Comparison of ENCODE assay signal across 10 cellular contexts in genomic region chr10:29691564-29692064, GRCh38. TPM values are rescaled to one million over a fixed set of nuclear protein-coding genes. Genes with fewer than 3 reads are reported as not detected.
DNase-seq lines count a peak whose midpoint lies in the region; TF ChIP-seq lines count a peak whose summit lies in the region.
"Had no signal": no experiment of that assay in that cellular context is flagged by ENCODE, and none has a peak within 500 bp of the region (broad histone marks: within the 10 kb centered on the region; RNA-seq: fewer than 3 reads in every experiment).

No MANE protein-coding gene starts in this region.

- peaks cover 29 to 96% (median 92%) of the 10 kb centered on the region in 4 donors for H3K4me1 ChIP-seq in esophagus muscularis mucosa

- DNase-seq in AG09309 (ENCODE audit: low read depth), result peak; percentile 23
- DNase-seq in NCI-H82 (lab: John Stamatoyannopoulos, UW), result peak; percentile 87
- no peak for DNase-seq in esophagus muscularis mucosa (ENCODE audit: extremely low spot score)
- DNase-seq in nephron progenitor cell, result no peak
- DNase-seq in GM20000 (ENCODE audit: low spot score), result no peak
- no peak for DNase-seq in activated CD4-positive, alpha-beta T cell treated with anti-CD3 and anti-CD28 coated beads, Interleukin-2, amount 50 U/mL, for 4 hours
- no peak for DNase-seq in NCI-H524 treated with DMSO at 0.1 percent for 48 hours (lab: John Stamatoyannopoulos, UW)
- DNase-seq in SKM-1 treated with dmso at 0.1 percent for 144 hours (lab: John Stamatoyannopoulos, UW; ENCODE audit: unreplicated experiment), result no peak
- DNase-seq: activated naive CD4-positive, alpha-beta T cell treated with Interleukin-2 at 50 U/mL for 16 hours had no signal

- TF ChIP-seq CTCF in AG09309 (IDR thresholded peaks at IDR 0.05; ENCODE audit: control insufficient read depth, insufficient read depth, low read depth, low read length, missing control alignments), result no peak
- no peak for TF ChIP-seq CTCF in esophagus muscularis mucosa (IDR thresholded peaks at IDR 0.05)
- no peak for TF ChIP-seq CTCF in nephron progenitor cell (IDR thresholded peaks at IDR 0.05)
- TF ChIP-seq CTCF in GM20000 (IDR thresholded peaks at IDR 0.05; ENCODE audit: extremely low read depth, missing control alignments), result no peak

- H3K27ac Mint-ChIP-seq in nephron progenitor cell, result peak overlapping the region; percentile 30

- intact Hi-C loops in esophagus muscularis mucosa (cut with DNase I), result no loop called here

- peak overlapping the region; percentile 74 to 89 (median 82) for H3K27ac ChIP-seq in esophagus muscularis mucosa (replicated peaks in 1 of 4)
- H3K27ac ChIP-seq: C4-2B had no signal

- H3K36me3 ChIP-seq in esophagus muscularis mucosa, result peaks cover 0 to 1% (median 0%) of the 10 kb centered on the region in 4 donors

- no peak overlapping the region for H3K4me3 Mint-ChIP-seq in nephron progenitor cell

- peaks cover 64% of the 10 kb centered on the region for H3K4me1 Mint-ChIP-seq in nephron progenitor cell

- H3K4me3 ChIP-seq in AG09309 (ENCODE audit: control insufficient read depth, low read depth, low read length) (no peak overlapping the region), esophagus muscularis mucosa (peak overlapping the region; percentile 3 to 21 (median 8))

- WGBS in esophagus muscularis mucosa, result 33% methylated on average over 5 of the region's 5 CpGs

- peaks cover 17% of the 10 kb centered on the region for H3K9me3 Mint-ChIP-seq in nephron progenitor cell

- no peaks in the 10 kb centered on the region for H3K9me3 ChIP-seq in esophagus muscularis mucosa

- TF ChIP-seq POLR2A in esophagus muscularis mucosa (IDR thresholded peaks at IDR 0.05; ENCODE audit: low read depth), result no peak

- peaks cover 9% of the 10 kb centered on the region for H3K27me3 Mint-ChIP-seq in nephron progenitor cell (ENCODE audit: low read depth, poor library complexity)

- TF ChIP-seq EP300 in esophagus muscularis mucosa (IDR thresholded peaks at IDR 0.05), result no peak

- peaks cover 19% of the 10 kb centered on the region for H3K36me3 Mint-ChIP-seq in nephron progenitor cell (ENCODE audit: low read depth)

- no peaks in the 10 kb centered on the region for H3K27me3 ChIP-seq in esophagus muscularis mucosa

RNA-seq across cellular contexts. Expression of gene SVIL, which starts 56.8 kb away (rescaled TPM):
- total RNA-seq in esophagus muscularis mucosa, result 1,000 to 10,000 TPM in 1 of 4 donors, 100 to 1,000 TPM in 3; 785 to 1,099 (median 921) TPM

Comparison
In these comparisons a context has a peak if more than half of its experiments do, and no peak if none do; other contexts are left out.
1. DNase-seq: peak in AG09309 (single experiment) and NCI-H82 (single experiment); none in esophagus muscularis mucosa (single experiment), nephron progenitor cell (single experiment), GM20000 (single experiment), activated CD4-positive, alpha-beta T cell treated with anti-CD3 and anti-CD28 coated beads, Interleukin-2, amount 50 U/mL, for 4 hours (0 of 2), NCI-H524 treated with DMSO at 0.1 percent for 48 hours (single experiment) and SKM-1 treated with dmso at 0.1 percent for 144 hours (single experiment).